Comparison of ENCODE assay signal across 9 cellular contexts in the genomic region with DNA sequence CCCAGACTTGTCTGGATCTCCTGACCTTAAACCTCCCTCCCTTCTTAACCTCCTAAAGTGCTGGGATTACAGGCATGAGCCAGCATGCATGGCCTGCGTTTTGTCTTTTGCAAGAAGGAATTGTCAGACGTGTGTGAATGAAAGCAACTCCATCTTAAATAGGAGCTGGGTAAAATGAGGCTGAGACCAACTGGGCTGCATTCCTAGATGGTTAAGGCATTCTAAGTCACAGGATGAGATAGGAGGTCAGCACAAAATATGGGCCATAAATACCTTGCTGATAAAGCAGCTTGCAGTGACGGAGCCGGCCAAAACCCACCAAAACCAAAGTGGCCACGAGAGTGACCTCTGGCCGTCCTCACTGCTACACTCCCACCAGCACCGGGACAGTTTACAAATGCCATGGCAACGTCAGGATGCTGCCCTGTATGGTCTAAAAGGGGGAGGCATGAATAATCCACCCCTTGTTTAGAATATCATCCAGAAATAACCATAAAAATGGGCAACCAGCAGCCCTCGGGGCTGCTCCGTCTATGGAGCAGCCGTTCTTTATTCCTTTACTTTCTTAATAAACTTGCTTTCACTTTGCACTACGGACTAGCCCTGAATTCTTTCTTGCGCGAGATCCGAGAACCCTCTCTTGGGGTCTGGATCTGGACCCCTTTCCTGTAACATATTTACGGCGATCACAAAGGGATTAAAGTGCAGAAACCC. TPM values are rescaled to one million over a fixed set of nuclear protein-coding genes. Genes with fewer than 3 reads are reported as not detected.
A peak's percentile ranks its signal among the peaks of the same experiment; 100 is the strongest.
DNase-seq lines count a peak whose midpoint lies in the region; ATAC-seq and TF ChIP-seq lines count a peak whose summit lies in the region.
"Had no signal": no experiment of that assay in that cellular context is flagged by ENCODE, and none has a peak within 500 bp of the region (broad histone marks: within the 10 kb centered on the region; RNA-seq: fewer than 3 reads in every experiment).

No MANE protein-coding gene starts in this region.

- H3K4me3 ChIP-seq in SJCRH30, result peak overlapping the region; percentile 56
- H3K4me3 ChIP-seq in heart right ventricle, result peak overlapping the region in 9 of 10 donors; percentile 25 to 51 (median 49)
- H3K4me3 ChIP-seq in gastrocnemius medialis, result peak overlapping the region; percentile 46 to 69 (median 52)

- 40 to 43% methylated on average over 17 of the region's 17 CpGs for WGBS in heart right ventricle, 2 donors

- intact Hi-C loops in heart right ventricle (cut with DNase I), result no loop called here
- intact Hi-C loops in gastrocnemius medialis (cut with DNase I; ENCODE audit: low total_unique reads), result no loop called here

- peak; percentile 17 for DNase-seq in Daoy (ENCODE audit: low read depth)
- DNase-seq in SJCRH30, result peak in 1 of 2 experiments; percentile 15
- DNase-seq in heart right ventricle, result no peak
- DNase-seq in gastrocnemius medialis, result no peak
- DNase-seq in SHP77 (lab: John Stamatoyannopoulos, UW), result no peak
- no peak for DNase-seq in iPS-NIHi7 (ENCODE audit: extremely low spot score)
- DNase-seq: OCI-M1 had no signal

- ATAC-seq in heart right ventricle (peak in 2 of 8 donors; percentile 11 to 24), gastrocnemius medialis (no peak), HG02884 (IDR thresholded peaks at IDR 0.05; ENCODE audit: unreplicated experiment) (no peak), GM19395 (IDR thresholded peaks at IDR 0.05; ENCODE audit: unreplicated experiment) (no peak)

- in situ Hi-C loops in gastrocnemius medialis (cut with MboI; ENCODE audit: low sequenced_read_pairs in 4 of 4), result no loop called here

- H3K9me3 ChIP-seq in SJCRH30 (replicated peaks) (no peaks in the 10 kb centered on the region), heart right ventricle (no peaks in the 10 kb centered on the region), gastrocnemius medialis (no peaks in the 10 kb centered on the region)

- TF ChIP-seq CTCF in heart right ventricle (IDR thresholded peaks at IDR 0.05) (no peak), gastrocnemius medialis (IDR thresholded peaks at IDR 0.05 in 4 of 5, conservative IDR thresholded peaks at IDR 0.05 in 1 of 5) (no peak)

- TF ChIP-seq POLR2A in gastrocnemius medialis (IDR thresholded peaks at IDR 0.05), result no peak

- H3K27me3 ChIP-seq in SJCRH30 (no peaks in the 10 kb centered on the region), heart right ventricle (peaks cover 0 to 5% (median 3%) of the 10 kb centered on the region in 7 donors), gastrocnemius medialis (peaks cover 0 to 5% (median 0%) of the 10 kb centered on the region in 3 donors)

- H3K36me3 ChIP-seq in SJCRH30 (no peaks in the 10 kb centered on the region), heart right ventricle (no peaks in the 10 kb centered on the region), gastrocnemius medialis (no peaks in the 10 kb centered on the region)

- H3K27ac ChIP-seq in SJCRH30, result no peak overlapping the region
- H3K27ac ChIP-seq in heart right ventricle, result peak overlapping the region in 3 of 10 donors; percentile 22 to 65 (median 62)
- H3K27ac ChIP-seq in gastrocnemius medialis, result peak overlapping the region in 1 of 4 donors; percentile 18

- peaks cover 4% of the 10 kb centered on the region; the same call in 1 of the 2 replicates for H3K4me1 ChIP-seq in SJCRH30
- H3K4me1 ChIP-seq in heart right ventricle, result no peaks in the 10 kb centered on the region
- H3K4me1 ChIP-seq in gastrocnemius medialis, result no peaks in the 10 kb centered on the region

RNA-seq across cellular contexts. Expression of a gene that starts 41.2 kb away (rescaled TPM):
- 4.2 and 5.0 TPM in 2 replicates for total RNA-seq in Daoy (2014; rRNA removed; shearing (Covaris generic))
- total RNA-seq in SJCRH30 (2014; rRNA removed; shearing (Covaris generic)), result 3.4 and 6.0 TPM in 2 replicates
- total RNA-seq in heart right ventricle (1 to 10 TPM; 1.0 to 5.3 (median 3.7) TPM), gastrocnemius medialis (1 to 10 TPM; 1.2 to 1.8 (median 1.5) TPM)
- 1 to 10 TPM; 2.1 to 2.3 TPM for polyA plus RNA-seq in heart right ventricle
